In genomic region chr3:72892081-72892763, GRCh38 we compare ENCODE assay signal across 9 cellular contexts. TPM values are rescaled to one million over a fixed set of nuclear protein-coding genes. Genes with fewer than 3 reads are reported as not detected.
A peak's percentile ranks its signal among the peaks of the same experiment; 100 is the strongest.
DNase-seq lines count a peak whose midpoint lies in the region; FAIRE-seq and TF ChIP-seq lines count a peak whose summit lies in the region.
"Had no signal": no experiment of that assay in that cellular context is flagged by ENCODE, and none has a peak within 500 bp of the region (broad histone marks: within the 10 kb centered on the region; RNA-seq: fewer than 3 reads in every experiment).

No MANE protein-coding gene starts in this region.

- peaks cover 8 to 11% of the 10 kb centered on the region in 2 donors for H3K4me1 ChIP-seq in breast epithelium
- peaks cover 9 to 43% of the 10 kb centered on the region in 2 donors for H3K4me1 ChIP-seq in thyroid gland

- no peak for TF ChIP-seq CTCF in breast epithelium (IDR thresholded peaks at IDR 0.05)
- no peak for TF ChIP-seq CTCF in thyroid gland (IDR thresholded peaks at IDR 0.05)

- DNase-seq in DMS 273 (lab: John Stamatoyannopoulos, UW; ENCODE audit: unreplicated experiment) (peak; percentile 16), DMS 273 treated with DMSO at 0.1 percent for 48 hours (lab: John Stamatoyannopoulos, UW) (no peak), breast epithelium (ENCODE audit: low spot score in 2 of 2) (no peak), inferior parietal cortex (ENCODE audit: extremely low spot score) (peak; percentile 87), thyroid gland (peak; percentile 33 to 37), urothelium cell line (ENCODE audit: low spot score) (no peak), GM12891 (ENCODE audit: insufficient read length, low spot score) (no peak), AML-193 (lab: John Stamatoyannopoulos, UW) (no peak)

- H3K4me3 ChIP-seq in breast epithelium (peak overlapping the region in 1 of 3 donors; percentile 9), thyroid gland (replicated peaks in 1 of 3) (no peak overlapping the region)

- H3K27me3 ChIP-seq in breast epithelium: no peaks in the 10 kb centered on the region
- H3K27me3 ChIP-seq in thyroid gland: no peaks in the 10 kb centered on the region

- TF ChIP-seq POLR2A in breast epithelium (IDR thresholded peaks at IDR 0.05): no peak
- TF ChIP-seq POLR2A in thyroid gland (IDR thresholded peaks at IDR 0.05): no peak
- no peak for TF ChIP-seq POLR2A in GM12891 (IDR thresholded peaks at IDR 0.05; ENCODE audit: low read depth, low read length)

- intact Hi-C loops in breast epithelium (cut with DNase I; ENCODE audit: low total_unique reads): no loop called here
- intact Hi-C loops in thyroid gland (cut with DNase I): no loop called here

- H3K9me3 ChIP-seq in breast epithelium (no peaks in the 10 kb centered on the region), thyroid gland (no peaks in the 10 kb centered on the region)

- FAIRE-seq in urothelium cell line (lab: Jason Lieb, UNC): no peak
- no peak for FAIRE-seq in GM12891 (lab: Jason Lieb, UNC)

- H3K36me3 ChIP-seq in breast epithelium (no peaks in the 10 kb centered on the region), thyroid gland (no peaks in the 10 kb centered on the region)

- H3K27ac ChIP-seq in breast epithelium (peak overlapping the region; percentile 81), thyroid gland (peak overlapping the region; percentile 9 to 35 (median 27))
- H3K27ac ChIP-seq: 22Rv1 had no signal

- WGBS in thyroid gland, 2 donors: 44 to 46% methylated on average over 4 of the region's 4 CpGs

TF ChIP-seq in GM12891, 5 proteins besides CTCF, POLR2A, EP300 and RAD21:
- TF ChIP-seq SPI1 (IDR thresholded peaks at IDR 0.05; ENCODE audit: low read depth, low read length): no peak
- no peak for TF ChIP-seq PAX5 (IDR thresholded peaks at IDR 0.05; ENCODE audit: insufficient read depth, low read length, severe bottlenecking)
- TF ChIP-seq POU2F2 (IDR thresholded peaks at IDR 0.05; ENCODE audit: low read depth, low read length): no peak
- no peak for TF ChIP-seq POLR2AphosphoS5 (IDR thresholded peaks at IDR 0.05; ENCODE audit: low read depth, low read length)
- TF ChIP-seq TAF1 (IDR thresholded peaks at IDR 0.05; ENCODE audit: low read depth, low read length): no peak
TF ChIP-seq in GM12891: peak in this region for 0.

RNA-seq across cellular contexts. Expression of gene GXYLT2, which starts 4.4 kb away (rescaled TPM):
- total RNA-seq in breast epithelium (10 to 100 TPM in 1 of 3 donors, 1 to 10 TPM in 2; 5.6 to 15.4 (median 7.4) TPM), thyroid gland (10 to 100 TPM; 16.2 to 23.6 (median 19.6) TPM)
- 0.13 TPM for polyA plus RNA-seq in GM12891 (2012; ENCODE audit: low read depth, missing spikeins)

RNA-seq across cellular contexts. Expression of gene SHQ1, which starts 44.0 kb away (rescaled TPM):
- total RNA-seq in breast epithelium (10 to 100 TPM in 2 of 3 donors, 1 to 10 TPM in 1; 9.6 to 19.3 (median 17.4) TPM), thyroid gland (10 to 100 TPM; 17.7 to 33.7 (median 26.3) TPM)
- polyA plus RNA-seq in GM12891 (2012; ENCODE audit: low read depth, missing spikeins): 13.6 TPM

Comparison
In these comparisons a context has a peak if more than half of its experiments do, and no peak if none do; other contexts are left out.
1. DNase-seq: peak in DMS 273 (single experiment), inferior parietal cortex (single experiment) and thyroid gland (2 of 2); none in DMS 273 treated with DMSO at 0.1 percent for 48 hours (single experiment), breast epithelium (0 of 2), urothelium cell line (single experiment), GM12891 (single experiment) and AML-193 (0 of 2).